Comparison of ENCODE assay signal across 1 cellular context in genomic region chr10:61902448-61903183, GRCh38.
TF ChIP-seq lines count a peak whose summit lies in the region.

No MANE protein-coding gene starts in this region.

TF ChIP-seq in K562, 482 proteins besides CTCF, POLR2A, EP300 and RAD21 (continued from another document):
- TF ChIP-seq HBP1 (CRISPR knock-in tag; IDR thresholded peaks at IDR 0.05): peak; percentile 23; the same call in 1 of the 2 replicates
- no peak for TF ChIP-seq HOMEZ (CRISPR knock-in tag; IDR thresholded peaks at IDR 0.05)
- TF ChIP-seq, protein P1, sequence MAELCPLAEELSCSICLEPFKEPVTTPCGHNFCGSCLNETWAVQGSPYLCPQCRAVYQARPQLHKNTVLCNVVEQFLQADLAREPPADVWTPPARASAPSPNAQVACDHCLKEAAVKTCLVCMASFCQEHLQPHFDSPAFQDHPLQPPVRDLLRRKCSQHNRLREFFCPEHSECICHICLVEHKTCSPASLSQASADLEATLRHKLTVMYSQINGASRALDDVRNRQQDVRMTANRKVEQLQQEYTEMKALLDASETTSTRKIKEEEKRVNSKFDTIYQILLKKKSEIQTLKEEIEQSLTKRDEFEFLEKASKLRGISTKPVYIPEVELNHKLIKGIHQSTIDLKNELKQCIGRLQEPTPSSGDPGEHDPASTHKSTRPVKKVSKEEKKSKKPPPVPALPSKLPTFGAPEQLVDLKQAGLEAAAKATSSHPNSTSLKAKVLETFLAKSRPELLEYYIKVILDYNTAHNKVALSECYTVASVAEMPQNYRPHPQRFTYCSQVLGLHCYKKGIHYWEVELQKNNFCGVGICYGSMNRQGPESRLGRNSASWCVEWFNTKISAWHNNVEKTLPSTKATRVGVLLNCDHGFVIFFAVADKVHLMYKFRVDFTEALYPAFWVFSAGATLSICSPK (IDR thresholded peaks at IDR 0.05; ENCODE audit: borderline replicate concordance): peak; percentile 91; the same call in 1 of the 2 replicates
- TF ChIP-seq MYBL2 (IDR thresholded peaks at IDR 0.05; ENCODE audit: low read depth): peak; percentile 38; the same call in 1 of the 2 replicates
- TF ChIP-seq MYBL2 (CRISPR knock-in tag; IDR thresholded peaks at IDR 0.05; ENCODE audit: borderline replicate concordance): no peak
- TF ChIP-seq NFIC (IDR thresholded peaks at IDR 0.05): peak; percentile 39
- TF ChIP-seq SIN3A (IDR thresholded peaks at IDR 0.05; ENCODE audit: borderline replicate concordance in 2 of 2, control insufficient read depth in 1 of 2, low read depth in 2 of 2, low read length in 2 of 2): 0 out of 4 replicates have a peak, but pooled peaks of 1 of the 2 experiments have one; percentile 9
- TF ChIP-seq SNIP1 (IDR thresholded peaks at IDR 0.05; ENCODE audit: low read depth): peak; percentile 62; the same call in 1 of the 2 replicates
- TF ChIP-seq RCOR1 (IDR thresholded peaks at IDR 0.05; ENCODE audit: borderline replicate concordance in 1 of 2, low read depth in 2 of 2, low read length in 2 of 2): peak in 1 of 2 experiments; percentile 38; a peak in 1 of 4 replicates
- peak in 1 of 2 experiments; percentile 72; a peak in 1 of 4 replicates for TF ChIP-seq KDM1A (IDR thresholded peaks at IDR 0.05)
- peak; percentile 41 for TF ChIP-seq ZEB2 (IDR thresholded peaks at IDR 0.05)
- TF ChIP-seq ZFP91 (CRISPR knock-in tag; IDR thresholded peaks at IDR 0.05): peak; percentile 95
- no peak for TF ChIP-seq MYNN (IDR thresholded peaks at IDR 0.05)
- TF ChIP-seq MYNN (CRISPR knock-in tag; IDR thresholded peaks at IDR 0.05): no peak
- TF ChIP-seq ARHGAP35 (IDR thresholded peaks at IDR 0.05; ENCODE audit: partially characterized antibody): peak; percentile 60
- peak; percentile 16; the same call in 1 of the 2 replicates for TF ChIP-seq MTA2 (IDR thresholded peaks at IDR 0.05; ENCODE audit: low read depth)
- TF ChIP-seq HDGF (IDR thresholded peaks at IDR 0.05): peak; percentile 80
- TF ChIP-seq HDAC2 (IDR thresholded peaks at IDR 0.05): 0 out of 2 replicates have a peak, but pooled peaks have one; percentile 29
- peak; percentile 61; the same call in 1 of the 2 replicates for TF ChIP-seq NBN (IDR thresholded peaks at IDR 0.05; ENCODE audit: low read depth)
- TF ChIP-seq, protein P2, sequence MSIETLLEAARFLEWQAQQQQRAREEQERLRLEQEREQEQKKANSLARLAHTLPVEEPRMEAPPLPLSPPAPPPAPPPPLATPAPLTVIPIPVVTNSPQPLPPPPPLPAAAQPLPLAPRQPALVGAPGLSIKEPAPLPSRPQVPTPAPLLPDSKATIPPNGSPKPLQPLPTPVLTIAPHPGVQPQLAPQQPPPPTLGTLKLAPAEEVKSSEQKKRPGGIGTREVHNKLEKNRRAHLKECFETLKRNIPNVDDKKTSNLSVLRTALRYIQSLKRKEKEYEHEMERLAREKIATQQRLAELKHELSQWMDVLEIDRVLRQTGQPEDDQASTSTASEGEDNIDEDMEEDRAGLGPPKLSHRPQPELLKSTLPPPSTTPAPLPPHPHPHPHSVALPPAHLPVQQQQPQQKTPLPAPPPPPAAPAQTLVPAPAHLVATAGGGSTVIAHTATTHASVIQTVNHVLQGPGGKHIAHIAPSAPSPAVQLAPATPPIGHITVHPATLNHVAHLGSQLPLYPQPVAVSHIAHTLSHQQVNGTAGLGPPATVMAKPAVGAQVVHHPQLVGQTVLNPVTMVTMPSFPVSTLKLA (conservative IDR thresholded peaks at IDR 0.05): no peak
- no peak for TF ChIP-seq CHCHD3 (CRISPR knock-in tag; IDR thresholded peaks at IDR 0.05)
- TF ChIP-seq MLLT1 (IDR thresholded peaks at IDR 0.05): peak; percentile 65 to 74; a peak in 1 of 4 replicates
- TF ChIP-seq, protein P3, sequence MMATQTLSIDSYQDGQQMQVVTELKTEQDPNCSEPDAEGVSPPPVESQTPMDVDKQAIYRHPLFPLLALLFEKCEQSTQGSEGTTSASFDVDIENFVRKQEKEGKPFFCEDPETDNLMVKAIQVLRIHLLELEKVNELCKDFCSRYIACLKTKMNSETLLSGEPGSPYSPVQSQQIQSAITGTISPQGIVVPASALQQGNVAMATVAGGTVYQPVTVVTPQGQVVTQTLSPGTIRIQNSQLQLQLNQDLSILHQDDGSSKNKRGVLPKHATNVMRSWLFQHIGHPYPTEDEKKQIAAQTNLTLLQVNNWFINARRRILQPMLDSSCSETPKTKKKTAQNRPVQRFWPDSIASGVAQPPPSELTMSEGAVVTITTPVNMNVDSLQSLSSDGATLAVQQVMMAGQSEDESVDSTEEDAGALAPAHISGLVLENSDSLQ (IDR thresholded peaks at IDR 0.05): peak; percentile 65
- no peak for TF ChIP-seq RUNX1 (IDR thresholded peaks at IDR 0.05; ENCODE audit: low read depth)
- TF ChIP-seq MTA1 (IDR thresholded peaks at IDR 0.05; ENCODE audit: borderline replicate concordance): peak; percentile 71; the same call in 1 of the 2 replicates
- TF ChIP-seq TARDBP (IDR thresholded peaks at IDR 0.05): peak; percentile 52; the same call in 1 of the 2 replicates
- TF ChIP-seq PHB2 (IDR thresholded peaks at IDR 0.05; ENCODE audit: low read depth): peak; percentile 63; the same call in 1 of the 2 replicates
- peak; percentile 64; the same call in 1 of the 2 replicates for TF ChIP-seq CC2D1A (IDR thresholded peaks at IDR 0.05)
- peak; percentile 31; the same call in 1 of the 2 replicates for TF ChIP-seq EHMT2 (IDR thresholded peaks at IDR 0.05)
- TF ChIP-seq HNRNPL (IDR thresholded peaks at IDR 0.05; ENCODE audit: low read depth, low read length): no peak
- TF ChIP-seq, protein P4, sequence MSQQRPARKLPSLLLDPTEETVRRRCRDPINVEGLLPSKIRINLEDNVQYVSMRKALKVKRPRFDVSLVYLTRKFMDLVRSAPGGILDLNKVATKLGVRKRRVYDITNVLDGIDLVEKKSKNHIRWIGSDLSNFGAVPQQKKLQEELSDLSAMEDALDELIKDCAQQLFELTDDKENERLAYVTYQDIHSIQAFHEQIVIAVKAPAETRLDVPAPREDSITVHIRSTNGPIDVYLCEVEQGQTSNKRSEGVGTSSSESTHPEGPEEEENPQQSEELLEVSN (IDR thresholded peaks at IDR 0.05; ENCODE audit: borderline replicate concordance in 1 of 2, extremely low read depth in 1 of 2, insufficient read depth in 1 of 2, insufficient read length in 1 of 2, low read depth in 1 of 2, low read length in 1 of 2, poor library complexity in 1 of 2, severe bottlenecking in 1 of 2): no peak
- peak; percentile 32; the same call in 1 of the 2 replicates for TF ChIP-seq EP400 (IDR thresholded peaks at IDR 0.05)
- TF ChIP-seq, protein P5, sequence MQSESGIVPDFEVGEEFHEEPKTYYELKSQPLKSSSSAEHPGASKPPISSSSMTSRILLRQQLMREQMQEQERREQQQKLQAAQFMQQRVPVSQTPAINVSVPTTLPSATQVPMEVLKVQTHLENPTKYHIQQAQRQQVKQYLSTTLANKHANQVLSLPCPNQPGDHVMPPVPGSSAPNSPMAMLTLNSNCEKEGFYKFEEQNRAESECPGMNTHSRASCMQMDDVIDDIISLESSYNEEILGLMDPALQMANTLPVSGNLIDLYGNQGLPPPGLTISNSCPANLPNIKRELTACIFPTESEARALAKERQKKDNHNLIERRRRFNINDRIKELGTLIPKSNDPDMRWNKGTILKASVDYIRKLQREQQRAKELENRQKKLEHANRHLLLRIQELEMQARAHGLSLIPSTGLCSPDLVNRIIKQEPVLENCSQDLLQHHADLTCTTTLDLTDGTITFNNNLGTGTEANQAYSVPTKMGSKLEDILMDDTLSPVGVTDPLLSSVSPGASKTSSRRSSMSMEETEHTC (IDR thresholded peaks at IDR 0.05): no peak
